Comparison of ENCODE assay signal across 19 cellular contexts in the genomic region with DNA sequence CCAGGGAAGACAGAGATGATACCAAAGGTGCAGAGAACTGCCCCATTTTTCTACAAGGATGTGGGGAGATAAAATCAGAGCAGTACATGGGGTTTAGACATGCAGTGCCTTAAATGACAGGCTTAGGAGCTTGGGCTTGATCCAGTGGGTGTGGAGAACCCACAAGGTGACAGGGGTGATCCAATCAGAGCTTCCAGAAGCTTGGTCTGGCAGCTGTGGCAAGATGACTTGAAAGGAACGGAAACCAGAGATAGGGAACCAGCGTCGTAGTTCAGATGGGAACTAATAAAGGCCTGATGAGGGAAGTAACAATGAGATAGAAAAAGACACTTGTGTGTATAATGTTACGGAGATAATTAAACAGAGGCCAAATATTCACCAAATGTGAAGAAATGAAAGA.
A peak's percentile ranks its signal among the peaks of the same experiment; 100 is the strongest.
DNase-seq lines count a peak whose midpoint lies in the region; ATAC-seq and TF ChIP-seq lines count a peak whose summit lies in the region.
"Had no signal": no experiment of that assay in that cellular context is flagged by ENCODE, and none has a peak within 500 bp of the region (broad histone marks: within the 10 kb centered on the region; RNA-seq: fewer than 3 reads in every experiment).

No MANE protein-coding gene starts in this region.

- peaks cover 68 to 69% of the 10 kb centered on the region in 2 experiments for H3K4me1 ChIP-seq in neutrophil (ENCODE audit: control insufficient read depth in 1 of 2, insufficient read depth in 1 of 2, low read depth in 1 of 2, low read length in 1 of 2)

- no peaks in the 10 kb centered on the region for H3K36me3 Mint-ChIP-seq in activated CD4-positive, alpha-beta T cell treated with anti-CD3 and anti-CD28 coated beads for 36 hours (ENCODE audit: low read depth)
- H3K36me3 Mint-ChIP-seq in activated T-helper 1 cell treated with anti-CD3 and anti-CD28 coated beads, Interleukin-12 subunit alpha, Interleukin-12 subunit beta, Interleukin-2, Interleukin-4 antibody, amounts not matched to agents 30 ng/mL and 10 ng/mL and 1 ng/mL, durations not matched to agents 14 hours and 24 hours and 36 hours (ENCODE audit: low read depth): peaks cover 14% of the 10 kb centered on the region

- no peaks in the 10 kb centered on the region for H3K27me3 Mint-ChIP-seq in activated CD4-positive, alpha-beta T cell treated with anti-CD3 and anti-CD28 coated beads for 36 hours
- H3K27me3 Mint-ChIP-seq in activated T-helper 1 cell treated with anti-CD3 and anti-CD28 coated beads, Interleukin-12 subunit alpha, Interleukin-12 subunit beta, Interleukin-2, Interleukin-4 antibody, amounts not matched to agents 30 ng/mL and 10 ng/mL and 1 ng/mL, durations not matched to agents 14 hours and 24 hours and 36 hours (ENCODE audit: insufficient read depth): no peaks in the 10 kb centered on the region
- H3K27me3 Mint-ChIP-seq: activated CD8-positive, alpha-beta memory T cell treated with anti-CD3 and anti-CD28 coated beads, Interleukin-2, amount 10 ng/mL, durations not matched to agents 7 days and 5 days had no signal

- TF ChIP-seq CTCF in neutrophil (IDR thresholded peaks at IDR 0.05): no peak

- no peak for ATAC-seq in activated CD4-positive, alpha-beta T cell treated with anti-CD3 and anti-CD28 coated beads for 36 hours
- no peak for ATAC-seq in HG03521 (IDR thresholded peaks at IDR 0.05; ENCODE audit: unreplicated experiment)
- ATAC-seq in HG02798 (IDR thresholded peaks at IDR 0.05; ENCODE audit: poor library complexity, unreplicated experiment): no peak
- ATAC-seq: activated CD8-positive, alpha-beta memory T cell treated with anti-CD3 and anti-CD28 coated beads, Interleukin-2, amount 10 ng/mL, durations not matched to agents 7 days and 5 days; body of pancreas; HCT116; heart left ventricle; left lobe of liver had no signal

- peak overlapping the region in 1 of 2 experiments; percentile 11 for H3K4me3 ChIP-seq in neutrophil (ENCODE audit: low read depth in 1 of 2, low read length in 1 of 2)
- H3K4me3 ChIP-seq: BLaER1, body of pancreas, heart left ventricle, smooth muscle cell had no signal

- H3K27ac Mint-ChIP-seq in activated CD4-positive, alpha-beta T cell treated with anti-CD3 and anti-CD28 coated beads for 36 hours: no peak overlapping the region
- peak overlapping the region; percentile 15 for H3K27ac Mint-ChIP-seq in activated T-helper 1 cell treated with anti-CD3 and anti-CD28 coated beads, Interleukin-12 subunit alpha, Interleukin-12 subunit beta, Interleukin-2, Interleukin-4 antibody, amounts not matched to agents 30 ng/mL and 10 ng/mL and 1 ng/mL, durations not matched to agents 14 hours and 24 hours and 36 hours
- H3K27ac Mint-ChIP-seq: activated CD8-positive, alpha-beta memory T cell treated with anti-CD3 and anti-CD28 coated beads, Interleukin-2, amount 10 ng/mL, durations not matched to agents 7 days and 5 days had no signal

- CTCF ChIA-PET in activated CD4-positive, alpha-beta T cell treated with anti-CD3 and anti-CD28 coated beads for 36 hours (lab: Charles Lee): no interaction called here

- DNase-seq in activated CD4-positive, alpha-beta T cell treated with anti-CD3 and anti-CD28 coated beads for 48 hours: peak; percentile 46
- no peak for DNase-seq in activated CD4-positive, alpha-beta T cell treated with anti-CD3 and anti-CD28 coated beads for 36 hours
- DNase-seq in MV-4-11 (lab: John Stamatoyannopoulos, UW) (peak; percentile 82), NCI-H2029 (lab: John Stamatoyannopoulos, UW) (no peak)
- no peak for DNase-seq in activated T-helper 1 cell treated with anti-CD3 and anti-CD28 coated beads, Interleukin-12 subunit alpha, Interleukin-12 subunit beta, Interleukin-2, Interleukin-4 antibody, amounts not matched to agents 30 ng/mL and 10 ng/mL and 1 ng/mL, durations not matched to agents 14 hours and 24 hours and 36 hours (ENCODE audit: low spot score)
- DNase-seq: activated CD4-positive, CD25-positive, alpha-beta regulatory T cell treated with anti-CD3 and anti-CD28 coated beads, Interleukin-2, amount 50 U/mL, for 72 hours; activated CD8-positive, alpha-beta memory T cell treated with anti-CD3 and anti-CD28 coated beads, Interleukin-2, amount 10 ng/mL, durations not matched to agents 7 days and 5 days; NCI-H1417 treated with DMSO at 0.1 percent for 48 hours; NCI-H526 had no signal

- H3K27ac ChIP-seq in neutrophil: peak overlapping the region; percentile 84
- H3K27ac ChIP-seq: BLaER1, body of pancreas had no signal

- H3K9me3 ChIP-seq in neutrophil: no peaks in the 10 kb centered on the region
- H3K9me3 ChIP-seq: body of pancreas had no signal

- POLR2A ChIA-PET in activated CD4-positive, alpha-beta T cell treated with anti-CD3 and anti-CD28 coated beads for 36 hours (lab: Charles Lee): no interaction called here

- no peaks in the 10 kb centered on the region for H3K27me3 ChIP-seq in neutrophil
- H3K27me3 ChIP-seq: BLaER1, body of pancreas, heart left ventricle had no signal

- intact Hi-C loops in activated CD4-positive, alpha-beta T cell treated with anti-CD3 and anti-CD28 coated beads for 36 hours (cut with DNase I, micrococcal nuclease): no loop called here
- intact Hi-C loops in activated T-helper 1 cell treated with anti-CD3 and anti-CD28 coated beads, Interleukin-12 subunit alpha, Interleukin-12 subunit beta, Interleukin-2, Interleukin-4 antibody, amounts not matched to agents 30 ng/mL and 10 ng/mL and 1 ng/mL, durations not matched to agents 14 hours and 24 hours and 36 hours (cut with micrococcal nuclease): loop anchor here (2.0 kb wide), 1 partner anchor 65 kb away; no protein-coding TSS in a partner anchor

- H3K36me3 ChIP-seq in neutrophil: no peaks in the 10 kb centered on the region
- H3K36me3 ChIP-seq: BLaER1, heart left ventricle had no signal

- H3K4me1 Mint-ChIP-seq in activated CD4-positive, alpha-beta T cell treated with anti-CD3 and anti-CD28 coated beads for 36 hours: peaks cover 19% of the 10 kb centered on the region
- peaks cover 47% of the 10 kb centered on the region for H3K4me1 Mint-ChIP-seq in activated T-helper 1 cell treated with anti-CD3 and anti-CD28 coated beads, Interleukin-12 subunit alpha, Interleukin-12 subunit beta, Interleukin-2, Interleukin-4 antibody, amounts not matched to agents 30 ng/mL and 10 ng/mL and 1 ng/mL, durations not matched to agents 14 hours and 24 hours and 36 hours (ENCODE audit: low read depth)
- H3K4me1 Mint-ChIP-seq: neural crest cell had no signal

- no peaks in the 10 kb centered on the region for H3K9me3 Mint-ChIP-seq in activated CD4-positive, alpha-beta T cell treated with anti-CD3 and anti-CD28 coated beads for 36 hours (ENCODE audit: low read depth)
- H3K9me3 Mint-ChIP-seq in activated T-helper 1 cell treated with anti-CD3 and anti-CD28 coated beads, Interleukin-12 subunit alpha, Interleukin-12 subunit beta, Interleukin-2, Interleukin-4 antibody, amounts not matched to agents 30 ng/mL and 10 ng/mL and 1 ng/mL, durations not matched to agents 14 hours and 24 hours and 36 hours: peaks cover 6% of the 10 kb centered on the region

- no peak overlapping the region for H3K4me3 Mint-ChIP-seq in activated CD4-positive, alpha-beta T cell treated with anti-CD3 and anti-CD28 coated beads for 36 hours
- no peak overlapping the region for H3K4me3 Mint-ChIP-seq in activated T-helper 1 cell treated with anti-CD3 and anti-CD28 coated beads, Interleukin-12 subunit alpha, Interleukin-12 subunit beta, Interleukin-2, Interleukin-4 antibody, amounts not matched to agents 30 ng/mL and 10 ng/mL and 1 ng/mL, durations not matched to agents 14 hours and 24 hours and 36 hours
- H3K4me3 Mint-ChIP-seq: activated CD8-positive, alpha-beta memory T cell treated with anti-CD3 and anti-CD28 coated beads, Interleukin-2, amount 10 ng/mL, durations not matched to agents 7 days and 5 days; neural crest cell had no signal

Comparison
In these comparisons a context has a peak if more than half of its experiments do, and no peak if none do; other contexts are left out.
1. DNase-seq: peak in activated CD4-positive, alpha-beta T cell treated with anti-CD3 and anti-CD28 coated beads for 48 hours (single experiment) and MV-4-11 (single experiment); none in activated CD4-positive, alpha-beta T cell treated with anti-CD3 and anti-CD28 coated beads for 36 hours (single experiment), activated T-helper 1 cell treated with anti-CD3 and anti-CD28 coated beads, Interleukin-12 subunit alpha, Interleukin-12 subunit beta, Interleukin-2, Interleukin-4 antibody, amounts not matched to agents 30 ng/mL and 10 ng/mL and 1 ng/mL, durations not matched to agents 14 hours and 24 hours and 36 hours (single experiment) and NCI-H2029 (single experiment).